In the genomic region with DNA sequence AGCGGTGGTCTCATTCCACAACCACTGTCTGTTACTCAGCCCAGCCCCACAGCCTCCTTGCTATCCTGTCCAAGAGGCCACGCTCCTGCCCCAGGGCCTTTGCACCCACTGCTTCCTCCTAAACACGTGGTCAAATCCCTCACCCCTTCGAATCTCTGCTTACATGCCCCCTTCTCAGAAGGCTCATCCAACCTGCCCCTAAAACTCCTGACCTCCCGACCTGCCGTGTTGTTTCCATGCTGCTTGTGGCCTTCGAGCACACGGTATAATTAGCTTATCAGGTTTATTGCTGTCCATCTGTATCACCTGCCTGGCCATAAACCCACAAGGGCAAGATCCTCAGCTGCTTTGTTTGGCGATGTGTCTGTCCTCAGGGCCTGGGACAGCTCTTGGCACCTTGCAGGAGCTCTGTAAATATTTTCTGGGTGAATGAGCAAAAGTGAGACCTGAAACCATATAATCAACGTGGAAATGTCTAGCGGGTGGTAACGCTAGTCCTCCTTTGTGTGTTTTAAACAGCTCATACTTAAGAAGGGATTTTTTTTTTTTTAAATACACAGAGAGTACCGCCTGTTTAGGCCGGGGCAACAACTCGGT, we compare ENCODE assay signal across 13 cellular contexts. TPM values are rescaled to one million over a fixed set of nuclear protein-coding genes. Genes with fewer than 3 reads are reported as not detected.
DNase-seq lines count a peak whose midpoint lies in the region; ATAC-seq, FAIRE-seq and TF ChIP-seq lines count a peak whose summit lies in the region.
"Had no signal": no experiment of that assay in that cellular context is flagged by ENCODE, and none has a peak within 500 bp of the region (broad histone marks: within the 10 kb centered on the region; RNA-seq: fewer than 3 reads in every experiment).

No MANE protein-coding gene starts in this region.

- peaks cover 6% of the 10 kb centered on the region for H4K20me1 ChIP-seq in astrocyte (ENCODE audit: insufficient read depth, low read length)

- H3K9me3 Mint-ChIP-seq in astrocyte (ENCODE audit: unreplicated experiment), result peaks cover 4% of the 10 kb centered on the region
- H3K9me3 Mint-ChIP-seq in stimulated activated memory B cell treated with anti-CD40 and anti-IgM and Interleukin-4, amounts not matched to agents 10 μg/mL and 1 μg/mL and 100 μg/mL, for 72 hours, result peaks cover 5% of the 10 kb centered on the region
- H3K9me3 Mint-ChIP-seq in activated T-helper 2 cell treated with anti-CD3 and anti-CD28 coated beads, Interferon-gamma antibody, Interleukin-2, Interleukin-4, amounts not matched to agents 10 μg/mL and 5 μg/mL and 100 μg/mL, durations not matched to agents 14 hours and 24 hours and 36 hours, result peaks cover 6% of the 10 kb centered on the region

- intact Hi-C loops in activated T-helper 2 cell treated with anti-CD3 and anti-CD28 coated beads, Interferon-gamma antibody, Interleukin-2, Interleukin-4, amounts not matched to agents 10 μg/mL and 5 μg/mL and 100 μg/mL, durations not matched to agents 14 hours and 24 hours and 36 hours (cut with micrococcal nuclease), result no loop called here

- peaks cover 25% of the 10 kb centered on the region for H3K4me1 Mint-ChIP-seq in astrocyte (ENCODE audit: low read depth, unreplicated experiment)
- H3K4me1 Mint-ChIP-seq in stimulated activated memory B cell treated with anti-CD40 and anti-IgM and Interleukin-4, amounts not matched to agents 10 μg/mL and 1 μg/mL and 100 μg/mL, for 72 hours, result peaks cover 21% of the 10 kb centered on the region
- peaks cover 7% of the 10 kb centered on the region for H3K4me1 Mint-ChIP-seq in activated T-helper 2 cell treated with anti-CD3 and anti-CD28 coated beads, Interferon-gamma antibody, Interleukin-2, Interleukin-4, amounts not matched to agents 10 μg/mL and 5 μg/mL and 100 μg/mL, durations not matched to agents 14 hours and 24 hours and 36 hours (ENCODE audit: low read depth)

- no peak overlapping the region for H3K27ac ChIP-seq in astrocyte (ENCODE audit: low read depth, low read length)
- H3K27ac ChIP-seq: thoracic aorta had no signal

- peaks cover 10% of the 10 kb centered on the region for H3K4me1 ChIP-seq in astrocyte (ENCODE audit: insufficient read depth, low read length)

- H3K4me2 ChIP-seq in astrocyte (ENCODE audit: low read length), result no peak overlapping the region

- no peak overlapping the region for H3K9ac ChIP-seq in astrocyte (ENCODE audit: low read length)

- H3K27me3 Mint-ChIP-seq in astrocyte (ENCODE audit: low read depth, unreplicated experiment), result peaks cover 3% of the 10 kb centered on the region
- no peaks in the 10 kb centered on the region for H3K27me3 Mint-ChIP-seq in stimulated activated memory B cell treated with anti-CD40 and anti-IgM and Interleukin-4, amounts not matched to agents 10 μg/mL and 1 μg/mL and 100 μg/mL, for 72 hours
- H3K27me3 Mint-ChIP-seq in activated T-helper 2 cell treated with anti-CD3 and anti-CD28 coated beads, Interferon-gamma antibody, Interleukin-2, Interleukin-4, amounts not matched to agents 10 μg/mL and 5 μg/mL and 100 μg/mL, durations not matched to agents 14 hours and 24 hours and 36 hours (ENCODE audit: low read depth), result no peaks in the 10 kb centered on the region

- peak; percentile 59 for ATAC-seq in HG03558 (IDR thresholded peaks at IDR 0.05; ENCODE audit: extremely low read depth, unreplicated experiment)
- peak; percentile 20 for ATAC-seq in stimulated activated memory B cell treated with anti-CD40 and anti-IgM and Interleukin-4, amounts not matched to agents 10 μg/mL and 1 μg/mL and 100 μg/mL, for 72 hours

- H3K79me2 ChIP-seq in astrocyte (ENCODE audit: insufficient read depth, low read length), result no peaks in the 10 kb centered on the region

- H3K27ac Mint-ChIP-seq in astrocyte (ENCODE audit: unreplicated experiment), result peak overlapping the region; percentile 95
- H3K27ac Mint-ChIP-seq in stimulated activated memory B cell treated with anti-CD40 and anti-IgM and Interleukin-4, amounts not matched to agents 10 μg/mL and 1 μg/mL and 100 μg/mL, for 72 hours, result no peak overlapping the region
- H3K27ac Mint-ChIP-seq in activated T-helper 2 cell treated with anti-CD3 and anti-CD28 coated beads, Interferon-gamma antibody, Interleukin-2, Interleukin-4, amounts not matched to agents 10 μg/mL and 5 μg/mL and 100 μg/mL, durations not matched to agents 14 hours and 24 hours and 36 hours, result no peak overlapping the region

- H3K4me3 ChIP-seq in astrocyte (ENCODE audit: insufficient read depth, low read depth, low read length), result no peak overlapping the region
- H3K4me3 ChIP-seq: thoracic aorta had no signal

- DNase-seq in NCI-H2171 treated with DMSO at 0.1 percent for 48 hours (lab: John Stamatoyannopoulos, UW) (peak; percentile 42), NCI-H2171 (lab: John Stamatoyannopoulos, UW) (no peak), astrocyte (ENCODE audit: low read depth) (no peak), C1 segment of cervical spinal cord (lab: John Stamatoyannopoulos, UW) (no peak), NCI-H524 treated with DMSO at 0.1 percent for 48 hours (lab: John Stamatoyannopoulos, UW) (no peak)
- DNase-seq in activated T-helper 2 cell treated with anti-CD3 and anti-CD28 coated beads, Interferon-gamma antibody, Interleukin-2, Interleukin-4, amounts not matched to agents 10 μg/mL and 5 μg/mL and 100 μg/mL, durations not matched to agents 14 hours and 24 hours and 36 hours (ENCODE audit: low spot score), result no peak
- DNase-seq: head of caudate nucleus; SHP77 treated with DMSO at 0.1 percent for 48 hours; stimulated activated CD4-positive, alpha-beta T cell treated with anti-CD3 and anti-CD28 coated beads, Interleukin-1b, Interleukin-23, amount 100 ng/mL, for 48 hours had no signal

- H3K27me3 ChIP-seq in astrocyte (ENCODE audit: insufficient read depth, low read length), result no peaks in the 10 kb centered on the region

- no peak overlapping the region for H3K4me3 Mint-ChIP-seq in astrocyte (ENCODE audit: unreplicated experiment)
- H3K4me3 Mint-ChIP-seq in stimulated activated memory B cell treated with anti-CD40 and anti-IgM and Interleukin-4, amounts not matched to agents 10 μg/mL and 1 μg/mL and 100 μg/mL, for 72 hours, result no peak overlapping the region
- H3K4me3 Mint-ChIP-seq in activated T-helper 2 cell treated with anti-CD3 and anti-CD28 coated beads, Interferon-gamma antibody, Interleukin-2, Interleukin-4, amounts not matched to agents 10 μg/mL and 5 μg/mL and 100 μg/mL, durations not matched to agents 14 hours and 24 hours and 36 hours (ENCODE audit: low read depth), result no peak overlapping the region

- TF ChIP-seq CTCF in astrocyte (IDR thresholded peaks at IDR 0.05; ENCODE audit: insufficient read depth, low read depth, low read length), result no peak

- no peak overlapping the region for H2AFZ ChIP-seq in astrocyte (ENCODE audit: low read depth, low read length)

- H3K9me3 ChIP-seq in astrocyte (ENCODE audit: insufficient read depth, low read depth, low read length), result no peaks in the 10 kb centered on the region
- H3K9me3 ChIP-seq: thoracic aorta had no signal

- H3K36me3 Mint-ChIP-seq in astrocyte (ENCODE audit: low read depth, unreplicated experiment), result peaks cover 3% of the 10 kb centered on the region
- peaks cover 11% of the 10 kb centered on the region for H3K36me3 Mint-ChIP-seq in stimulated activated memory B cell treated with anti-CD40 and anti-IgM and Interleukin-4, amounts not matched to agents 10 μg/mL and 1 μg/mL and 100 μg/mL, for 72 hours
- H3K36me3 Mint-ChIP-seq in activated T-helper 2 cell treated with anti-CD3 and anti-CD28 coated beads, Interferon-gamma antibody, Interleukin-2, Interleukin-4, amounts not matched to agents 10 μg/mL and 5 μg/mL and 100 μg/mL, durations not matched to agents 14 hours and 24 hours and 36 hours (ENCODE audit: low read depth), result peaks cover 3% of the 10 kb centered on the region

- no peak for FAIRE-seq in astrocyte (lab: Jason Lieb, UNC)
- FAIRE-seq: A204.1 had no signal

- H3K36me3 ChIP-seq in astrocyte (ENCODE audit: insufficient read depth, low read length), result no peaks in the 10 kb centered on the region
- H3K36me3 ChIP-seq: thoracic aorta had no signal

RNA-seq across cellular contexts. Expression of a gene that starts 36.0 kb away (rescaled TPM):
- total RNA-seq in astrocyte, result 44.5 and 48.4 TPM in 2 replicates
- total RNA-seq in activated T-helper 2 cell treated with anti-CD3 and anti-CD28 coated beads, Interferon-gamma antibody, Interleukin-2, Interleukin-4, amounts not matched to agents 10 μg/mL and 5 μg/mL and 100 μg/mL, durations not matched to agents 14 hours and 24 hours and 36 hours, result 25.8 and 27.1 TPM in 2 replicates
